Comparison of ENCODE assay signal across 1 cellular context in the genomic region with DNA sequence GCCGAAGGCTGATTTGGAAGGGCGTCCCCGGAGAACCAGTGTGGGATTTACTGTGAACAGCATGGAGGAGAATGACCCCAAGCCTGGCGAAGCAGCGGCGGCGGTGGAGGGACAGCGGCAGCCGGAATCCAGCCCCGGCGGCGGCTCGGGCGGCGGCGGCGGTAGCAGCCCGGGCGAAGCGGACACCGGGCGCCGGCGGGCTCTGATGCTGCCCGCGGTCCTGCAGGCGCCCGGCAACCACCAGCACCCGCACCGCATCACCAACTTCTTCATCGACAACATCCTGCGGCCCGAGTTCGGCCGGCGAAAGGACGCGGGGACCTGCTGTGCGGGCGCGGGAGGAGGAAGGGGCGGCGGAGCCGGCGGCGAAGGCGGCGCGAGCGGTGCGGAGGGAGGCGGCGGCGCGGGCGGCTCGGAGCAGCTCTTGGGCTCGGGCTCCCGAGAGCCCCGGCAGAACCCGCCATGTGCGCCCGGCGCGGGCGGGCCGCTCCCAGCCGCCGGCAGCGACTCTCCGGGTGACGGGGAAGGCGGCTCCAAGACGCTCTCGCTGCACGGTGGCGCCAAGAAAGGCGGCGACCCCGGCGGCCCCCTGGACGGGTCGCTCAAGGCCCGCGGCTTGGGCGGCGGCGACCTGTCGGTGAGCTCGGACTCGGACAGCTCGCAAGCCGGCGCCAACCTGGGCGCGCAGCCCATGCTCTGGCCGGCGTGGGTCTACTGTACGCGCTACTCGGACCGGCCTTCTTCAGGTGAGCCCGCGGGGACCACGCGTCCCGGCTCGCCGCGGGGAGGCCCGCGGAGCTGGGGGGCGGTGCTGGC.
TF ChIP-seq lines count a peak whose summit lies in the region.

No MANE protein-coding gene starts in this region.

TF ChIP-seq in SK-N-SH treated with all-trans-retinoic acid at 6 μM for 48 hours, 23 proteins besides CTCF, POLR2A, EP300 and RAD21 (continued from another document):
- TF ChIP-seq ZNF565 (CRISPR knock-in tag; conservative IDR thresholded peaks at IDR 0.05; ENCODE audit: low read depth) (no peak), PPARA (CRISPR knock-in tag; IDR thresholded peaks at IDR 0.05; ENCODE audit: borderline replicate concordance) (no peak), SNAI2 (CRISPR knock-in tag; IDR thresholded peaks at IDR 0.05) (no peak), TCF4 (CRISPR knock-in tag; IDR thresholded peaks at IDR 0.05; ENCODE audit: borderline replicate concordance) (no peak)
- TF ChIP-seq, protein P1, sequence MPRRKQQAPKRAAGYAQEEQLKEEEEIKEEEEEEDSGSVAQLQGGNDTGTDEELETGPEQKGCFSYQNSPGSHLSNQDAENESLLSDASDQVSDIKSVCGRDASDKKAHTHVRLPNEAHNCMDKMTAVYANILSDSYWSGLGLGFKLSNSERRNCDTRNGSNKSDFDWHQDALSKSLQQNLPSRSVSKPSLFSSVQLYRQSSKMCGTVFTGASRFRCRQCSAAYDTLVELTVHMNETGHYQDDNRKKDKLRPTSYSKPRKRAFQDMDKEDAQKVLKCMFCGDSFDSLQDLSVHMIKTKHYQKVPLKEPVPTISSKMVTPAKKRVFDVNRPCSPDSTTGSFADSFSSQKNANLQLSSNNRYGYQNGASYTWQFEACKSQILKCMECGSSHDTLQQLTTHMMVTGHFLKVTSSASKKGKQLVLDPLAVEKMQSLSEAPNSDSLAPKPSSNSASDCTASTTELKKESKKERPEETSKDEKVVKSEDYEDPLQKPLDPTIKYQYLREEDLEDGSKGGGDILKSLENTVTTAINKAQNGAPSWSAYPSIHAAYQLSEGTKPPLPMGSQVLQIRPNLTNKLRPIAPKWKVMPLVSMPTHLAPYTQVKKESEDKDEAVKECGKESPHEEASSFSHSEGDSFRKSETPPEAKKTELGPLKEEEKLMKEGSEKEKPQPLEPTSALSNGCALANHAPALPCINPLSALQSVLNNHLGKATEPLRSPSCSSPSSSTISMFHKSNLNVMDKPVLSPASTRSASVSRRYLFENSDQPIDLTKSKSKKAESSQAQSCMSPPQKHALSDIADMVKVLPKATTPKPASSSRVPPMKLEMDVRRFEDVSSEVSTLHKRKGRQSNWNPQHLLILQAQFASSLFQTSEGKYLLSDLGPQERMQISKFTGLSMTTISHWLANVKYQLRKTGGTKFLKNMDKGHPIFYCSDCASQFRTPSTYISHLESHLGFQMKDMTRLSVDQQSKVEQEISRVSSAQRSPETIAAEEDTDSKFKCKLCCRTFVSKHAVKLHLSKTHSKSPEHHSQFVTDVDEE (CRISPR knock-in tag; IDR thresholded peaks at IDR 0.05) = no peak
TF ChIP-seq in SK-N-SH treated with all-trans-retinoic acid at 6 μM for 48 hours: peak in this region for 0.
